8 cellular contexts compared by ENCODE assay signal in genomic region chr9:75185585-75186170, GRCh38.
A peak's percentile ranks its signal among the peaks of the same experiment; 100 is the strongest.
DNase-seq lines count a peak whose midpoint lies in the region; ATAC-seq and TF ChIP-seq lines count a peak whose summit lies in the region.

No MANE protein-coding gene starts in this region.

- intact Hi-C loops in A673 (cut with micrococcal nuclease; ENCODE audit: unreplicated experiment): loop anchor here (5.0 kb wide), 2 partner anchors 413 to 1517 kb away; no protein-coding TSS in a partner anchor

- POLR2A ChIA-PET in A673 (lab: Charles Lee; ENCODE audit: low non-redundant PET): no interaction called here

- ATAC-seq in HG02678 (IDR thresholded peaks at IDR 0.05; ENCODE audit: unreplicated experiment) (peak; percentile 86), GM21737 (IDR thresholded peaks at IDR 0.05; ENCODE audit: unreplicated experiment) (no peak)

- no peaks in the 10 kb centered on the region for H3K4me1 ChIP-seq in A673 (ENCODE audit: insufficient read depth, low read length, poor library complexity, severe bottlenecking)

- CTCF ChIA-PET in A673 (lab: Charles Lee): interaction anchor here (0.6 to 1.0 kb wide), 2 partner anchors 681 to 705 kb away, joined by 3 read pairs; partner anchors contain the start of gene PCSK5

- TF ChIP-seq CTCF in A673 (conservative IDR thresholded peaks at IDR 0.05; ENCODE audit: low read depth, low read length): peak; percentile 77
- TF ChIP-seq CTCF in GM12874 (IDR thresholded peaks at IDR 0.05; ENCODE audit: insufficient read depth, low read depth, low read length): peak; percentile 91

- no peak overlapping the region for H3K4me3 ChIP-seq in A673 (ENCODE audit: low read depth, low read length, poor library complexity, severe bottlenecking)

- H3K9me3 ChIP-seq in A673 (ENCODE audit: low read depth, low read length, poor library complexity, severe bottlenecking): no peaks in the 10 kb centered on the region

- H3K27ac ChIP-seq in A673 (ENCODE audit: low read depth, low read length, poor library complexity, severe bottlenecking): no peak overlapping the region

- DNase-seq in A673 (ENCODE audit: low spot score): peak; percentile 58
- peak; percentile 6 for DNase-seq in NCI-H510A (lab: John Stamatoyannopoulos, UW)
- peak; percentile 41 for DNase-seq in activated T-cell treated with anti-CD3 and anti-CD28 coated beads for 1 hour (ENCODE audit: low read depth)
- peak; percentile 37 for DNase-seq in glomerular visceral epithelial cell (ENCODE audit: extremely low spot score)
- DNase-seq in stimulated activated CD4-positive, alpha-beta T cell treated with anti-CD3 and anti-CD28 coated beads, Interleukin-4, amount 100 ng/mL, for 1 hour: peak; percentile 58

- no TSS peak for BruUV-seq in A673 (replicated peaks; lab: Mats Ljungman, UMichigan)

- H3K27me3 ChIP-seq in A673 (replicated peaks; ENCODE audit: insufficient read depth, low read depth, low read length, poor library complexity): no peaks in the 10 kb centered on the region

- no peaks in the 10 kb centered on the region for H3K36me3 ChIP-seq in A673 (ENCODE audit: insufficient read depth, low read length, poor library complexity, severe bottlenecking)

Comparison
In these comparisons a context has a peak if more than half of its experiments do, and no peak if none do; other contexts are left out.
1. DNase-seq: peak in every context shown above with its lines; median percentile 58 in A673; 58 in stimulated activated CD4-positive, alpha-beta T cell treated with anti-CD3 and anti-CD28 coated beads, Interleukin-4, amount 100 ng/mL, for 1 hour; 41 in activated T-cell treated with anti-CD3 and anti-CD28 coated beads for 1 hour; 37 in glomerular visceral epithelial cell; 6 in NCI-H510A.